In genomic region chr16:12802661-12803060, GRCh38 we compare ENCODE assay signal across 8 cellular contexts. TPM values are rescaled to one million over a fixed set of nuclear protein-coding genes. Genes with fewer than 3 reads are reported as not detected.
DNase-seq lines count a peak whose midpoint lies in the region; ATAC-seq and TF ChIP-seq lines count a peak whose summit lies in the region.

No MANE protein-coding gene starts in this region.

- DNase-seq in GM06990 (ENCODE audit: extremely low read depth, insufficient read length): no peak
- no peak for DNase-seq in SK-N-MC (ENCODE audit: low read depth, low spot score)
- no peak for DNase-seq in fibroblast of mammary gland (ENCODE audit: low read depth)
- DNase-seq in sciatic nerve (ENCODE audit: low spot score): peak; percentile 5
- DNase-seq in SK-N-DZ (ENCODE audit: low spot score): no peak
- DNase-seq in GM20000 (ENCODE audit: low spot score): no peak
- no peak for DNase-seq in NCI-H524 (lab: John Stamatoyannopoulos, UW)

- H3K9me3 ChIP-seq in SK-N-MC (ENCODE audit: low read depth, low read length): no peaks in the 10 kb centered on the region

- no peak for ATAC-seq in sciatic nerve
- no peak for ATAC-seq in HG03520 (IDR thresholded peaks at IDR 0.05; ENCODE audit: unreplicated experiment)

- intact Hi-C loops in sciatic nerve (cut with DNase I): no loop called here

- H3K27ac ChIP-seq in SK-N-MC: no peak overlapping the region

- TF ChIP-seq CTCF in GM06990 (IDR thresholded peaks at IDR 0.05; ENCODE audit: insufficient read depth, low read length, poor library complexity, severe bottlenecking) (no peak), fibroblast of mammary gland (conservative IDR thresholded peaks at IDR 0.05; ENCODE audit: control insufficient read depth, insufficient read depth, low read depth, low read length) (no peak), GM20000 (IDR thresholded peaks at IDR 0.05; ENCODE audit: extremely low read depth, missing control alignments) (no peak)

- H3K4me3 ChIP-seq in GM06990 (replicated peaks; ENCODE audit: low read depth, low read length): peak overlapping the region; percentile 80
- peak overlapping the region; percentile 78 for H3K4me3 ChIP-seq in SK-N-MC
- peak overlapping the region; percentile 92 for H3K4me3 ChIP-seq in fibroblast of mammary gland (ENCODE audit: control insufficient read depth, low read depth, low read length)

- no peaks in the 10 kb centered on the region; the same call in 1 of the 2 replicates for H3K36me3 ChIP-seq in GM06990 (ENCODE audit: control insufficient read depth, insufficient read depth, low read length)
- no peaks in the 10 kb centered on the region for H3K36me3 ChIP-seq in SK-N-MC (ENCODE audit: insufficient read depth, low read length)

- peak overlapping the region; percentile 52 for H3K9ac ChIP-seq in SK-N-MC (ENCODE audit: insufficient read length)

- no peaks in the 10 kb centered on the region for H3K27me3 ChIP-seq in GM06990 (replicated peaks; ENCODE audit: control insufficient read depth, insufficient read depth, low read length)

RNA-seq across cellular contexts. Expression of gene CPPED1, which starts 1.0 kb away (rescaled TPM):
- total RNA-seq in sciatic nerve: 19.7 TPM
- polyA plus RNA-seq in SK-N-DZ (2014; cell fraction: cytosol; rRNA removed): 4.4 and 5.2 TPM in 2 replicates
- 2.2 and 2.6 TPM in 2 replicates for polyA plus RNA-seq in SK-N-DZ (2014; cell fraction: nucleus; rRNA removed)
